In the genomic region with DNA sequence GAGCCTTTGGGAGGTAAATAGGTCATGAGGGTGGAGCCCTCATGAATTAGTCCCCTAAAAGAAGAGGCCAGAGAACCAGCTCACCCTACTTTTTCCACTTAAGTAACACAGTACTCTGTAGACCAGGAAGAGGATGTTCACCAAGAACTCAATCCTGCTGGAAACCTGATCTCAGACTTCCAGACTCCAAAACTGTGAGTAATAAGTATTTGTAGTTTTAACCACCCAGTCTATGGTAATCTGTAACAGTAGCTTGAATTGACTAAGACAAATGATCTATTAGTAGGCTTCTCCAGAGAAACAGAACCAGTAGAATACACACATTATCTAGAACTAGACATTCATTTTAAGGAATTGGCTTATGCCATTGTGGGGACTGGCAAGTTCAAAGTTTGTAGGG, we compare ENCODE assay signal across 26 cellular contexts. TPM values are rescaled to one million over a fixed set of nuclear protein-coding genes. Genes with fewer than 3 reads are reported as not detected.
A peak's percentile ranks its signal among the peaks of the same experiment; 100 is the strongest.
DNase-seq lines count a peak whose midpoint lies in the region; ATAC-seq and TF ChIP-seq lines count a peak whose summit lies in the region.
"Had no signal": no experiment of that assay in that cellular context is flagged by ENCODE, and none has a peak within 500 bp of the region (broad histone marks: within the 10 kb centered on the region; RNA-seq: fewer than 3 reads in every experiment).

No MANE protein-coding gene starts in this region.

- ATAC-seq in HG03196 (IDR thresholded peaks at IDR 0.05; ENCODE audit: unreplicated experiment), result no peak
- ATAC-seq in left cardiac atrium, result no peak
- ATAC-seq: activated CD8-positive, alpha-beta memory T cell treated with anti-CD3 and anti-CD28 coated beads, Interleukin-2, amount 10 ng/mL, durations not matched to agents 7 days and 5 days; activated T-helper 17 cell treated with anti-CD3 and anti-CD28 coated beads, Interleukin-2, amount 50 U/mL, for 72 hours; K562; lower lobe of right lung had no signal

- intact Hi-C loops in left cardiac atrium (cut with DNase I), result no loop called here

- no peak overlapping the region for H3K4me3 ChIP-seq in foreskin fibroblast (ENCODE audit: low read depth in 1 of 2, low read length in 2 of 2)
- H3K4me3 ChIP-seq: breast epithelium, dorsolateral prefrontal cortex, K562, lower lobe of right lung, spleen, stomach had no signal

- no peak for TF ChIP-seq CTCF in foreskin fibroblast (IDR thresholded peaks at IDR 0.05; ENCODE audit: low read depth, low read length)

- peak; percentile 52 for DNase-seq in HCEC 1CT
- peak; percentile 32 for DNase-seq in astrocyte of the hippocampus (ENCODE audit: low read depth, low spot score)
- peak; percentile 44 to 66 for DNase-seq in foreskin fibroblast
- peak; percentile 52 for DNase-seq in stromal cell of bone marrow (ENCODE audit: low read depth)
- DNase-seq in left cardiac atrium, result no peak
- DNase-seq in NCI-H2107 (lab: John Stamatoyannopoulos, UW), result no peak
- DNase-seq: activated CD4-positive, alpha-beta T cell treated with anti-CD3 and anti-CD28 coated beads for 4 hours; activated CD8-positive, alpha-beta memory T cell treated with anti-CD3 and anti-CD28 coated beads, Interleukin-2, amount 10 ng/mL, durations not matched to agents 7 days and 5 days; activated naive CD8-positive, alpha-beta T cell treated with anti-CD3 and anti-CD28 coated beads for 36 hours; DMS79; dorsolateral prefrontal cortex; head of caudate nucleus; lower lobe of right lung; NCI-H187; NCI-H2227 treated with DMSO at 0.1 percent for 48 hours; OCI-M1; SIG-M5; spleen; stimulated activated CD4-positive, alpha-beta T cell treated with anti-CD3 and anti-CD28 coated beads, Interleukin-4, amount 100 ng/mL, for 4 hours; stomach; T-helper 1 cell; trophoblast cell had no signal

RNA-seq across cellular contexts. Expression of gene ANKMY2, which starts 51.5 kb away (rescaled TPM):
- 10 to 100 TPM; 25.1 to 28.6 TPM for total RNA-seq in left cardiac atrium

RNA-seq across cellular contexts. Expression of gene BZW2, which starts 51.9 kb away (rescaled TPM):
- total RNA-seq in left cardiac atrium, result 100 to 1,000 TPM; 133 to 144 TPM

Comparison
In these comparisons a context has a peak if more than half of its experiments do, and no peak if none do; other contexts are left out.
1. DNase-seq: peak in HCEC 1CT (single experiment), astrocyte of the hippocampus (single experiment), foreskin fibroblast (2 of 2) and stromal cell of bone marrow (single experiment); none in left cardiac atrium (single experiment) and NCI-H2107 (single experiment).